ENCODE assay signal across 25 cellular contexts in genomic region chr3:161388860-161389259, GRCh38. TPM values are rescaled to one million over a fixed set of nuclear protein-coding genes. Genes with fewer than 3 reads are reported as not detected.
A peak's percentile ranks its signal among the peaks of the same experiment; 100 is the strongest.
DNase-seq lines count a peak whose midpoint lies in the region; ATAC-seq, FAIRE-seq and TF ChIP-seq lines count a peak whose summit lies in the region.
"Had no signal": no experiment of that assay in that cellular context is flagged by ENCODE, and none has a peak within 500 bp of the region (broad histone marks: within the 10 kb centered on the region; RNA-seq: fewer than 3 reads in every experiment).

No MANE protein-coding gene starts in this region.

- H3K27me3 ChIP-seq in left ventricle myocardium inferior (ENCODE audit: low read depth) = peaks cover 5% of the 10 kb centered on the region
- H3K27me3 ChIP-seq in GM12878 (replicated peaks in 1 of 2; ENCODE audit: control insufficient read depth in 2 of 2, insufficient read depth in 2 of 2, low read length in 1 of 2) = no peaks in the 10 kb centered on the region; a peak in 1 of 4 replicates
- H3K27me3 ChIP-seq: ascending aorta had no signal

- TF ChIP-seq CTCF in left ventricle myocardium inferior (IDR thresholded peaks at IDR 0.05; ENCODE audit: borderline replicate concordance) (no peak), GM12878 (IDR thresholded peaks at IDR 0.05 in 2 of 3, conservative IDR thresholded peaks at IDR 0.05 in 1 of 3; ENCODE audit: control insufficient read depth in 2 of 3, extremely low read depth in 1 of 3, insufficient read depth in 1 of 3, low read depth in 3 of 3, low read length in 3 of 3) (no peak), osteocyte (IDR thresholded peaks at IDR 0.05) (no peak)

- no peak overlapping the region for H3K9ac ChIP-seq in GM12878 (ENCODE audit: control insufficient read depth, insufficient read depth, low read length)

- peaks cover 8% of the 10 kb centered on the region for H3K9me3 Mint-ChIP-seq in osteocyte (ENCODE audit: unreplicated experiment)
- H3K9me3 Mint-ChIP-seq: stimulated activated naive CD8-positive, alpha-beta T cell treated with anti-CD3 and anti-CD28 coated beads, Interleukin-15, Interleukin-2, amounts not matched to agents 100 ng/mL and 50 ng/mL, for 24 hours; T-helper 1 cell treated with Interleukin-12 subunit alpha and Interleukin-12 subunit beta and Interleukin-4 antibody, amounts not matched to agents 30 μg/mL and 1 μg/mL, for 36 hours had no signal

- H3K4me1 ChIP-seq in left ventricle myocardium inferior (no peaks in the 10 kb centered on the region), GM12878 (ENCODE audit: control insufficient read depth, insufficient read depth, low read length) (no peaks in the 10 kb centered on the region)
- H3K4me1 ChIP-seq: ascending aorta had no signal

- peaks cover 34% of the 10 kb centered on the region for H3K27me3 Mint-ChIP-seq in osteocyte (ENCODE audit: unreplicated experiment)

- SMC1A ChIA-PET in GM12878 (lab: Charles Lee; ENCODE audit: uncharacterized antibody, unreplicated experiment) = interaction anchor here (0.9 to 1.9 kb wide), 3 partner anchors 13 to 87 kb away, joined by 3 to 5 read pairs (median 4); no protein-coding TSS in a partner anchor

- intact Hi-C loops in Right ventricle myocardium superior (cut with DNase I) = no loop called here
- intact Hi-C loops in left ventricle myocardium inferior (cut with micrococcal nuclease) = no loop called here
- intact Hi-C loops in GM12878 (cut with micrococcal nuclease; ENCODE audit: unreplicated experiment) = no loop called here

- H3K27ac Mint-ChIP-seq in osteocyte (ENCODE audit: unreplicated experiment) = no peak overlapping the region
- H3K27ac Mint-ChIP-seq: stimulated activated naive CD8-positive, alpha-beta T cell treated with anti-CD3 and anti-CD28 coated beads, Interleukin-15, Interleukin-2, amounts not matched to agents 100 ng/mL and 50 ng/mL, for 24 hours; T-helper 1 cell treated with Interleukin-12 subunit alpha and Interleukin-12 subunit beta and Interleukin-4 antibody, amounts not matched to agents 30 μg/mL and 1 μg/mL, for 36 hours had no signal

- H4K20me1 ChIP-seq in GM12878 (ENCODE audit: control insufficient read depth, insufficient read depth) = no peaks in the 10 kb centered on the region

- no peak overlapping the region for H3K4me3 Mint-ChIP-seq in osteocyte (ENCODE audit: unreplicated experiment)
- H3K4me3 Mint-ChIP-seq: stimulated activated naive CD8-positive, alpha-beta T cell treated with anti-CD3 and anti-CD28 coated beads, Interleukin-15, Interleukin-2, amounts not matched to agents 100 ng/mL and 50 ng/mL, for 24 hours; T-helper 1 cell treated with Interleukin-12 subunit alpha and Interleukin-12 subunit beta and Interleukin-4 antibody, amounts not matched to agents 30 μg/mL and 1 μg/mL, for 36 hours had no signal

- POLR2A ChIA-PET in GM12878 (lab: Charles Lee) = no interaction called here

- no peak for FAIRE-seq in GM12878 (lab: Jason Lieb, UNC)
- FAIRE-seq: A204.1, kidney had no signal

- H3K9me3 ChIP-seq in left ventricle myocardium inferior (replicated peaks) (peaks cover 8% of the 10 kb centered on the region), GM12878 (replicated peaks; ENCODE audit: control insufficient read depth, insufficient read depth, low read length) (no peaks in the 10 kb centered on the region)
- H3K9me3 ChIP-seq: ascending aorta had no signal

- DNase-seq in Right ventricle myocardium superior (no peak), left ventricle myocardium inferior (no peak), MV-4-11 (lab: John Stamatoyannopoulos, UW) (peak; percentile 95), GM12878 (ENCODE audit: low read depth, low spot score) (no peak), occipital lobe (lab: John Stamatoyannopoulos, UW) (no peak), T1000 (lab: John Stamatoyannopoulos, UW) (no peak), osteocyte (ENCODE audit: extremely low spot score, unreplicated experiment) (no peak)
- DNase-seq: activated CD4-positive, CD25-positive, alpha-beta regulatory T cell treated with anti-CD3 and anti-CD28 coated beads, Interleukin-2, amount 50 U/mL, for 72 hours; activated naive CD4-positive, alpha-beta T cell; hypothalamus; kidney; NCI-H1105 treated with DMSO at 0.1 percent for 48 hours; NCI-H774; trophoblast cell had no signal

- TF ChIP-seq POLR2A in GM12878 (IDR thresholded peaks at IDR 0.05; ENCODE audit: low read depth, low read length) = no peak

- no peaks in the 10 kb centered on the region for H3K36me3 ChIP-seq in left ventricle myocardium inferior
- no peaks in the 10 kb centered on the region for H3K36me3 ChIP-seq in GM12878 (ENCODE audit: control insufficient read depth in 2 of 2, insufficient read depth in 2 of 2, low read length in 1 of 2)
- H3K36me3 ChIP-seq: ascending aorta had no signal

- no peaks in the 10 kb centered on the region for H3K36me3 Mint-ChIP-seq in osteocyte (ENCODE audit: unreplicated experiment)

- in situ Hi-C loops in GM12878 (cut with MboI) = no loop called here

- H3K4me3 ChIP-seq in left ventricle myocardium inferior (no peak overlapping the region), GM12878 (no peak overlapping the region)
- H3K4me3 ChIP-seq: ascending aorta had no signal

- RAD21 ChIA-PET in GM12878 (lab: Charles Lee; ENCODE audit: unreplicated experiment) = no interaction called here

- BruUV-seq in GM12878 (replicated peaks; lab: Mats Ljungman, UMichigan) = no TSS peak

- CTCF ChIA-PET in GM12878 (lab: Yijun Ruan, JAX) = interaction anchor here (0.6 to 1.3 kb wide), 4 partner anchors 8 to 114 kb away, joined by 3 to 4 read pairs (median 3); no protein-coding TSS in a partner anchor

- peak; percentile 41 for ATAC-seq in Right ventricle myocardium superior (ENCODE audit: poor library complexity)
- peak; percentile 71 for ATAC-seq in GM12878
- no peak for ATAC-seq in HG03342 (IDR thresholded peaks at IDR 0.05; ENCODE audit: unreplicated experiment)

- H3K79me2 ChIP-seq in GM12878 (ENCODE audit: control insufficient read depth, insufficient read depth, low read length) = no peaks in the 10 kb centered on the region

- H3K4me1 Mint-ChIP-seq in osteocyte (ENCODE audit: unreplicated experiment) = no peaks in the 10 kb centered on the region

- no peak for TF ChIP-seq EP300 in GM12878 (IDR thresholded peaks at IDR 0.05; ENCODE audit: borderline replicate concordance in 1 of 2, control insufficient read depth in 1 of 2, low read depth in 2 of 2, low read length in 2 of 2)

- TF ChIP-seq RAD21 in GM12878 (IDR thresholded peaks at IDR 0.05; ENCODE audit: insufficient read depth, low read depth, low read length) = no peak

- H3K27ac ChIP-seq in left ventricle myocardium inferior (replicated peaks) (no peak overlapping the region), GM12878 (ENCODE audit: control insufficient read depth, insufficient read depth) (no peak overlapping the region)
- H3K27ac ChIP-seq: ascending aorta, C4-2B, HL-60 had no signal

- H3K4me2 ChIP-seq in GM12878 (ENCODE audit: control insufficient read depth, insufficient read depth) = no peak overlapping the region

- no peak overlapping the region for H2AFZ ChIP-seq in GM12878 (ENCODE audit: control insufficient read depth, low read depth, low read length)

TF ChIP-seq in GM12878, 131 proteins besides CTCF, POLR2A, EP300 and RAD21:
- TF ChIP-seq RB1 (IDR thresholded peaks at IDR 0.05; ENCODE audit: borderline replicate concordance) (no peak), SPI1 (IDR thresholded peaks at IDR 0.05; ENCODE audit: borderline replicate concordance, insufficient read depth, low read depth, low read length) (peak; percentile 27; the same call in 1 of the 2 replicates)

RNA-seq across cellular contexts. Expression of gene SPTSSB, which starts 17.5 kb away (rescaled TPM):
- total RNA-seq in Right ventricle myocardium superior (not detected), left ventricle myocardium inferior (0.25 TPM), GM12878 (2014; rRNA removed) (1.0 and 1.2 TPM in 2 replicates), GM12878 (2014; rRNA removed; fragmentation: Illumina TruSeq; extraction: Trizol) (0.74 and 1.2 TPM in 2 replicates), GM12878 (2021) (1.1 and 1.8 TPM in 2 replicates), occipital lobe (3.6 TPM), osteocyte (not detected in 2 replicates)
- total RNA-seq in GM12878 (2013; cell fraction: nucleolus; rRNA removed) = 0.44 and 0.96 TPM in 2 replicates
- not detected for polyA plus RNA-seq in GM12878 (2011; ENCODE audit: low read depth)
- polyA plus RNA-seq in GM12878 (2011; rRNA removed) (30.6 and 41.8 TPM in 2 replicates), GM12878 (2014; fragmentation: Illumina TruSeq; extraction: Trizol) (0.66 and 0.86 TPM in 2 replicates), GM12878 (2014; fragmentation: Nextera tagmentation; extraction: Ambion mirVana) (1 to 10 TPM in 1 of 2 experiments, under 1 TPM in 1; 0.60 to 1.3 TPM), GM12878 (2014; rRNA removed) (0.30 and 0.81 TPM in 2 replicates), GM12878 (2016; fragmentation: Nextera tagmentation; extraction: Ambion mirVana) (under 1 TPM; 0.19 to 0.64 TPM)
- polyA plus RNA-seq in GM12878 (2011; cell fraction: cytosol; rRNA removed) = 5.7 and 8.4 TPM in 2 replicates
- polyA plus RNA-seq in GM12878 (2011; cell fraction: nucleus; rRNA removed) = 11.3 and 20.4 TPM in 2 replicates
- polyA plus RNA-seq in GM12878 (2012) = not detected in 2 replicates
- 8.6 and 10.7 TPM in 2 replicates for polyA minus RNA-seq in GM12878 (2011; rRNA and poly(A)+ RNA removed)
- polyA minus RNA-seq in GM12878 (2011; cell fraction: cytosol; rRNA and poly(A)+ RNA removed) = 3.7 and 5.3 TPM in 2 replicates
- polyA minus RNA-seq in GM12878 (2011; cell fraction: nucleus; rRNA and poly(A)+ RNA removed) = 9.7 and 9.8 TPM in 2 replicates
- total RNA-seq: ascending aorta, chondrocyte, fibroblast of villous mesenchyme, mesenteric fat pad, renal cortical epithelial cell had no signal
